ENCODE assay signal across 7 cellular contexts in genomic region chr11:85627998-85628770, GRCh38.
DNase-seq lines count a peak whose midpoint lies in the region; ATAC-seq, FAIRE-seq and TF ChIP-seq lines count a peak whose summit lies in the region.

TMEM126B (plus strand) TSS chr11:85628593; CDS start chr11:85628608, 15 bp downstream.

- peak; percentile 81 for DNase-seq in GM18507 (ENCODE audit: extremely low spot score, insufficient read length, low read depth)
- peak; percentile 92 for DNase-seq in NCI-H2029 treated with DMSO at 0.1 percent for 48 hours (lab: John Stamatoyannopoulos, UW)
- DNase-seq in T-helper 9 cell = peak; percentile 91
- DNase-seq in astrocyte of the cerebellum (ENCODE audit: low read depth) = peak; percentile 92
- peak; percentile 82 for DNase-seq in hepatic stellate cell (ENCODE audit: low spot score)
- DNase-seq in retina = peak; percentile 96

- in situ Hi-C loops in astrocyte of the cerebellum (cut with HindIII; ENCODE audit: low sequenced_read_pairs) = no loop called here

- H3K4me3 ChIP-seq in astrocyte of the cerebellum (ENCODE audit: low read depth, low read length) = peak within 1 kb of the TSS; percentile 90

- peak; percentile 95 for FAIRE-seq in GM18507 (lab: Jason Lieb, UNC)

- TF ChIP-seq CTCF in astrocyte of the cerebellum (IDR thresholded peaks at IDR 0.05; ENCODE audit: low read depth, low read length, missing control alignments) = no peak

- ATAC-seq in HG02981 (IDR thresholded peaks at IDR 0.05; ENCODE audit: unreplicated experiment) = peak; percentile 99

Comparison
In these comparisons a context has a peak if more than half of its experiments do, and no peak if none do; other contexts are left out.
1. Peak in every context shown above with its lines: DNase-seq, ATAC-seq and H3K4me3 ChIP-seq.